Comparison of ENCODE assay signal across 17 cellular contexts in genomic region chr3:139586420-139587017, GRCh38. TPM values are rescaled to one million over a fixed set of nuclear protein-coding genes. Genes with fewer than 3 reads are reported as not detected.
DNase-seq lines count a peak whose midpoint lies in the region; ATAC-seq and FAIRE-seq lines count a peak whose summit lies in the region.
"Had no signal": no experiment of that assay in that cellular context is flagged by ENCODE, and none has a peak within 500 bp of the region (broad histone marks: within the 10 kb centered on the region; RNA-seq: fewer than 3 reads in every experiment).

No MANE protein-coding gene starts in this region.

- 9 to 26% (median 22%) methylated on average over 1 of the region's 1 CpG for WGBS in small intestine, 3 donors

- no peak overlapping the region for H3K27ac ChIP-seq in small intestine (ENCODE audit: low read depth in 1 of 2, low read length in 1 of 2)
- H3K27ac ChIP-seq: neutrophil had no signal

- DNase-seq in stimulated activated CD4-positive, alpha-beta T cell treated with anti-CD3 and anti-CD28 coated beads, Interleukin-4, amount 100 ng/mL, for 1 hour = no peak
- DNase-seq in small intestine (no peak), Kasumi-1 (lab: John Stamatoyannopoulos, UW) (no peak), posterior cingulate gyrus (no peak)
- DNase-seq: activated CD4-positive, alpha-beta T cell treated with anti-CD3 and anti-CD28 coated beads, Interleukin-2, amount 50 U/mL, for 4 hours; activated naive CD4-positive, alpha-beta T cell treated with Interleukin-2 at 50 U/mL for 16 hours; erythroblast; NCI-H2081; stimulated activated CD4-positive, alpha-beta T cell treated with anti-CD3 and anti-CD28 coated beads, Interleukin-15, amount 100 ng/mL, for 24 hours; T-cell had no signal

- no peaks in the 10 kb centered on the region for H3K27me3 ChIP-seq in small intestine (ENCODE audit: control insufficient read depth in 2 of 2, insufficient read depth in 2 of 2, low read length in 2 of 2)
- H3K27me3 ChIP-seq: neutrophil had no signal

- ATAC-seq in GM18519 (IDR thresholded peaks at IDR 0.05; ENCODE audit: low FRiP score, unreplicated experiment) = peak; percentile 83
- ATAC-seq in GM19467 (IDR thresholded peaks at IDR 0.05; ENCODE audit: unreplicated experiment) = peak; percentile 77
- peak; percentile 74 for ATAC-seq in HG02840 (IDR thresholded peaks at IDR 0.05; ENCODE audit: low FRiP score, unreplicated experiment)
- peak; percentile 89 for ATAC-seq in HG03520 (IDR thresholded peaks at IDR 0.05; ENCODE audit: unreplicated experiment)
- ATAC-seq: K562, T-cell had no signal

- intact Hi-C loops in posterior cingulate gyrus (cut with DNase I) = no loop called here

- H3K9me3 ChIP-seq in small intestine (ENCODE audit: control insufficient read depth, low read depth) = no peaks in the 10 kb centered on the region
- H3K9me3 ChIP-seq: HAP-1, neutrophil had no signal

- peaks cover 2 to 4% of the 10 kb centered on the region in 2 donors for H3K4me1 ChIP-seq in small intestine (ENCODE audit: control insufficient read depth in 2 of 2, insufficient read depth in 1 of 2, low read depth in 1 of 2, low read length in 1 of 2)
- H3K4me1 ChIP-seq: HAP-1 had no signal

- no peak overlapping the region for H3K4me3 ChIP-seq in small intestine (ENCODE audit: low read depth in 1 of 2, low read length in 2 of 2)
- H3K4me3 ChIP-seq: HAP-1, K562 had no signal

- H3K36me3 ChIP-seq in small intestine (ENCODE audit: control insufficient read depth in 2 of 2, insufficient read depth in 2 of 2, low read length in 2 of 2) = no peaks in the 10 kb centered on the region
- H3K36me3 ChIP-seq: HAP-1, neutrophil had no signal

- FAIRE-seq in small intestine (lab: Jason Lieb, UNC) = no peak
- FAIRE-seq: K562 had no signal

RNA-seq across cellular contexts. Expression of gene RBP1, which starts 47.0 kb away (rescaled TPM):
- polyA plus RNA-seq in small intestine = 10 to 100 TPM; 28.9 to 53.4 (median 29.1) TPM
